ENCODE assay signal across 25 cellular contexts in the genomic region with DNA sequence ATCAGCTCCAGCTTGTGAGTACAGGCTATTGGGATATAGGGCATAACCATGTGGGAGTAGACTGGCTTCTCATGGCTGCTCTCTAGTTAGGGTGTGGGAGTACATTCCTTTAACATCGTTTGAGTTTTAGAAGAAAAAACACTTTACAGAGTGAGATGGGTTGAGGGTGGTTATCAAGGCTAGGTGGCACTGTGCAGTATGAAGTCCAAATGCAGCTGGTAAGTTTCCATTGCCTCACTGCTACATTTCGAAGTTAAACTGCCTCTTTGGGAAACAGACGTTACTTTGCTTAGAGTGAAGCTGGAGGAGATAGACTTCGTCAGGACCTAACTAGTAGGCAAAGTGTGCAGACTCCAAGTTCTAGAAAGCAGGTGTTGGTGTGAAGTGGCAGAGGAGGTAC.
A peak's percentile ranks its signal among the peaks of the same experiment; 100 is the strongest.
DNase-seq lines count a peak whose midpoint lies in the region; ATAC-seq, FAIRE-seq and TF ChIP-seq lines count a peak whose summit lies in the region.
"Had no signal": no experiment of that assay in that cellular context is flagged by ENCODE, and none has a peak within 500 bp of the region (broad histone marks: within the 10 kb centered on the region; RNA-seq: fewer than 3 reads in every experiment).

No MANE protein-coding gene starts in this region.

- no peaks in the 10 kb centered on the region for H3K36me3 Mint-ChIP-seq in activated naive CD8-positive, alpha-beta T cell treated with anti-CD3 and anti-CD28 coated beads for 36 hours
- H3K36me3 Mint-ChIP-seq: CD8-positive, alpha-beta memory T cell; IgD-negative memory B cell had no signal

- no peak for DNase-seq in LNCaP clone FGC (ENCODE audit: low read depth)
- peak; percentile 46 for DNase-seq in RPMI7951 (ENCODE audit: low read depth)
- DNase-seq in fibroblast of pulmonary artery (ENCODE audit: low read depth), result peak; percentile 6
- peak in 1 of 6 donors; percentile 38 for DNase-seq in pancreas
- no peak for DNase-seq in tibial nerve (ENCODE audit: low spot score in 2 of 2)
- no peak for DNase-seq in activated naive CD8-positive, alpha-beta T cell treated with anti-CD3 and anti-CD28 coated beads for 36 hours
- DNase-seq: Calu3; CD8-positive, alpha-beta memory T cell; DMS153; GOT3; Karpas-422; MM.1S; NCI-H1092; NCI-H1436; NCI-H187 treated with DMSO at 0.1 percent for 48 hours; NCI-H2107 had no signal

- no peak overlapping the region for H3K27ac Mint-ChIP-seq in activated naive CD8-positive, alpha-beta T cell treated with anti-CD3 and anti-CD28 coated beads for 36 hours
- H3K27ac Mint-ChIP-seq: CD8-positive, alpha-beta memory T cell; IgD-negative memory B cell had no signal

- peaks cover 5% of the 10 kb centered on the region for H3K27me3 Mint-ChIP-seq in activated naive CD8-positive, alpha-beta T cell treated with anti-CD3 and anti-CD28 coated beads for 36 hours

- ATAC-seq in pancreas (peak; percentile 29 to 75 (median 50)), GM21619 (IDR thresholded peaks at IDR 0.05; ENCODE audit: unreplicated experiment) (no peak), HG03342 (IDR thresholded peaks at IDR 0.05; ENCODE audit: unreplicated experiment) (no peak)
- ATAC-seq: HCT116 had no signal

- H3K9me3 ChIP-seq in pancreas, result no peaks in the 10 kb centered on the region
- peaks cover 0 to 3% (median 0%) of the 10 kb centered on the region in 4 donors for H3K9me3 ChIP-seq in tibial nerve
- H3K9me3 ChIP-seq: SJSA1 had no signal

- no peak for FAIRE-seq in pancreas (lab: Jason Lieb, UNC)
- FAIRE-seq: A204.1, GM12891, HTR-8/SVneo had no signal

- H3K4me1 ChIP-seq in pancreas (peaks cover 0 to 3% (median 0%) of the 10 kb centered on the region in 3 donors), tibial nerve (no peaks in the 10 kb centered on the region)
- H3K4me1 ChIP-seq: SJSA1 had no signal

- H3K4me3 Mint-ChIP-seq in activated naive CD8-positive, alpha-beta T cell treated with anti-CD3 and anti-CD28 coated beads for 36 hours, result no peak overlapping the region
- H3K4me3 Mint-ChIP-seq: CD8-positive, alpha-beta memory T cell; IgD-negative memory B cell had no signal

- H3K27me3 ChIP-seq in pancreas (no peaks in the 10 kb centered on the region), tibial nerve (no peaks in the 10 kb centered on the region)
- H3K27me3 ChIP-seq: SJSA1 had no signal

- TF ChIP-seq CTCF in LNCaP clone FGC (IDR thresholded peaks at IDR 0.05; ENCODE audit: control insufficient read depth, extremely low read depth, insufficient read depth) (peak; percentile 23; the same call in 1 of the 2 replicates), fibroblast of pulmonary artery (IDR thresholded peaks at IDR 0.05; ENCODE audit: low read length, missing control alignments) (no peak), pancreas (IDR thresholded peaks at IDR 0.05) (no peak), tibial nerve (IDR thresholded peaks at IDR 0.05) (no peak)

- H3K4me3 ChIP-seq in LNCaP clone FGC (ENCODE audit: low read depth, low read length) (no peak overlapping the region), fibroblast of pulmonary artery (replicated peaks; ENCODE audit: low read depth, low read length) (no peak overlapping the region), pancreas (no peak overlapping the region), tibial nerve (no peak overlapping the region)
- H3K4me3 ChIP-seq: SJSA1 had no signal

- no peak for TF ChIP-seq POLR2A in tibial nerve (IDR thresholded peaks at IDR 0.05)

- WGBS in pancreas, 2 donors, result 23 to 26% methylated on average over 4 of the region's 4 CpGs
- 62 to 65% methylated on average over 4 of the region's 4 CpGs for WGBS in tibial nerve, 2 donors

- no peaks in the 10 kb centered on the region for H3K4me1 Mint-ChIP-seq in activated naive CD8-positive, alpha-beta T cell treated with anti-CD3 and anti-CD28 coated beads for 36 hours
- H3K4me1 Mint-ChIP-seq: CD8-positive, alpha-beta memory T cell; IgD-negative memory B cell had no signal

- H3K36me3 ChIP-seq in pancreas (no peaks in the 10 kb centered on the region), tibial nerve (no peaks in the 10 kb centered on the region)
- H3K36me3 ChIP-seq: SJSA1 had no signal

- intact Hi-C loops in pancreas (cut with DNase I), result no loop called here

- no peaks in the 10 kb centered on the region for H3K9me3 Mint-ChIP-seq in activated naive CD8-positive, alpha-beta T cell treated with anti-CD3 and anti-CD28 coated beads for 36 hours

- TF ChIP-seq EP300 in tibial nerve (IDR thresholded peaks at IDR 0.05), result no peak

- no peak overlapping the region for H3K27ac ChIP-seq in pancreas
- no peak overlapping the region for H3K27ac ChIP-seq in tibial nerve
- H3K27ac ChIP-seq: C4-2B, SJSA1 had no signal

Comparison
In these comparisons a context has a peak if more than half of its experiments do, and no peak if none do; other contexts are left out.
1. DNase-seq: peak in RPMI7951 (single experiment) and fibroblast of pulmonary artery (single experiment); none in LNCaP clone FGC (single experiment), tibial nerve (0 of 2) and activated naive CD8-positive, alpha-beta T cell treated with anti-CD3 and anti-CD28 coated beads for 36 hours (single experiment).
2. ATAC-seq: peak in pancreas (4 of 4); none in GM21619 (single experiment) and HG03342 (single experiment).